ENCODE assay signal across 11 cellular contexts in the genomic region with DNA sequence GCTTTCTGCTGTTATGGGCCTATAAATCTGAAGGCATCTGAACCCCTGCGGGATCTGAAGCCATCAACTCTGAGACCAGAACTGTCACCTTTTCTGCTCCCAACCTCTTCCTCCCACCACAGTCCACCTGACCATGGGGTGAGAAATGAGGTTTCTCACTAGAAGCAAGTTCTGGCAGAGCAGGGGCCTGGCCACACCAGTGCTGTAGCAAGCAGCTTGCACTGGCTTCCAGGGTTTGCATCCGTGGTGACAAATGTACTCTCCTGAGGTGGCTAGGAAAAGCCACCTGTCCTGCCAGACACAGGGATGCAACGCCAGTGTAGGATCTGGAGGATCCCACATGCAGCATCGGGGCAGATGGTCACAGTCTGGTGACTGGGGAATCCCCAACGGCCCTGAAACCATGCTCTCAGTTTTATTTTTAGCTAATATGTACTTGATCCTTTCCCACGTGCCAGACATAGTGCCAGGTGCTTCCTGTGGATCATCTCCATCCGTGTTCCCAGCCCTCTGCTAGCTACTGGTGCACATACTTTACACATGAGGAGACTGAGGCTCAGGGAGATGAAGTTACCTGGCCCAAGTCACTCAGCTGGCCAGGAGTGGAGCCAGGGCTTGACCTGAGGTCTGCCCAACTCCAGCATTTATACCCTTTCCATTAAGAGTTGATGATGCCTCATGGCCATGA.
DNase-seq lines count a peak whose midpoint lies in the region; ATAC-seq and TF ChIP-seq lines count a peak whose summit lies in the region.
"Had no signal": no experiment of that assay in that cellular context is flagged by ENCODE, and none has a peak within 500 bp of the region (broad histone marks: within the 10 kb centered on the region; RNA-seq: fewer than 3 reads in every experiment).

No MANE protein-coding gene starts in this region.

- peak; percentile 38 for DNase-seq in GM13977 (ENCODE audit: low spot score)
- peak; percentile 20 to 69 for DNase-seq in cerebellar nuclear complex (lab: John Stamatoyannopoulos, UW)
- no peak for DNase-seq in foreskin keratinocyte
- no peak for DNase-seq in DMS79 (lab: John Stamatoyannopoulos, UW)
- DNase-seq in omental fat pad (ENCODE audit: low spot score) = no peak
- no peak for DNase-seq in NCI-H1105 (lab: John Stamatoyannopoulos, UW)
- DNase-seq: activated T-cell treated with anti-CD3 and anti-CD28 coated beads, Interleukin-2, amount 50 U/mL, for 24 hours; NCI-H226; upper lobe of left lung had no signal

- TF ChIP-seq CTCF in GM13977 (IDR thresholded peaks at IDR 0.05; ENCODE audit: extremely low read depth, insufficient read depth, missing control alignments) = no peak
- no peak for TF ChIP-seq CTCF in foreskin keratinocyte (conservative IDR thresholded peaks at IDR 0.05)
- no peak for TF ChIP-seq CTCF in omental fat pad (IDR thresholded peaks at IDR 0.05)

- no peak overlapping the region for H3K27ac ChIP-seq in foreskin keratinocyte
- H3K27ac ChIP-seq: upper lobe of left lung had no signal

- no peaks in the 10 kb centered on the region for H3K4me1 ChIP-seq in foreskin keratinocyte

- in situ Hi-C loops in GM13977 (cut with MboI; ENCODE audit: low pct_unique_long_range_greater_than_20kb, low sequenced_read_pairs, unreplicated experiment) = loop anchor here (10.0 to 25.0 kb wide), 2 partner anchors 239 to 937 kb away; partner anchors contain the start of gene CNR1

- H3K27me3 ChIP-seq in foreskin keratinocyte = peaks cover 3% of the 10 kb centered on the region
- H3K27me3 ChIP-seq: upper lobe of left lung had no signal

- ATAC-seq in GM19468 (IDR thresholded peaks at IDR 0.05; ENCODE audit: extremely low read depth, unreplicated experiment) = peak; percentile 27
- peak; percentile 50 for ATAC-seq in HG03196 (IDR thresholded peaks at IDR 0.05; ENCODE audit: unreplicated experiment)
- ATAC-seq in foreskin keratinocyte = no peak
- no peak for ATAC-seq in omental fat pad (ENCODE audit: low FRiP score)

Comparison
In these comparisons a context has a peak if more than half of its experiments do, and no peak if none do; other contexts are left out.
1. DNase-seq: peak in GM13977 (single experiment) and cerebellar nuclear complex (2 of 2); none in foreskin keratinocyte (0 of 2), DMS79 (single experiment), omental fat pad (single experiment) and NCI-H1105 (single experiment).
2. ATAC-seq: peak in GM19468 (single experiment) and HG03196 (single experiment); none in foreskin keratinocyte (single experiment) and omental fat pad (single experiment).